11 cellular contexts compared by ENCODE assay signal in genomic region chr2:105904938-105905337, GRCh38.
DNase-seq lines count a peak whose midpoint lies in the region; ATAC-seq and TF ChIP-seq lines count a peak whose summit lies in the region.
"Had no signal": no experiment of that assay in that cellular context is flagged by ENCODE, and none has a peak within 500 bp of the region (broad histone marks: within the 10 kb centered on the region; RNA-seq: fewer than 3 reads in every experiment).

No MANE protein-coding gene starts in this region.

- H3K4me3 ChIP-seq in heart right ventricle (no peak overlapping the region), Peyer's patch (no peak overlapping the region)

- peaks cover 68% of the 10 kb centered on the region for H3K4me1 Mint-ChIP-seq in activated naive CD8-positive, alpha-beta T cell (ENCODE audit: low read depth)
- peaks cover 42% of the 10 kb centered on the region for H3K4me1 Mint-ChIP-seq in activated naive CD8-positive, alpha-beta T cell treated with anti-CD3 and anti-CD28 coated beads for 36 hours

- ATAC-seq in GM21786 (IDR thresholded peaks at IDR 0.05; ENCODE audit: unreplicated experiment) (peak; percentile 98), HG03342 (IDR thresholded peaks at IDR 0.05; ENCODE audit: unreplicated experiment) (peak; percentile 90), heart right ventricle (no peak)

- WGBS in heart right ventricle, 2 donors, result 91 to 92% methylated on average over 2 of the region's 2 CpGs

- H3K27me3 ChIP-seq in heart right ventricle (no peaks in the 10 kb centered on the region), Peyer's patch (no peaks in the 10 kb centered on the region)

- peaks cover 19% of the 10 kb centered on the region for H3K36me3 Mint-ChIP-seq in activated naive CD8-positive, alpha-beta T cell
- peaks cover 34% of the 10 kb centered on the region for H3K36me3 Mint-ChIP-seq in activated naive CD8-positive, alpha-beta T cell treated with anti-CD3 and anti-CD28 coated beads for 36 hours

- H3K36me3 ChIP-seq in heart right ventricle (no peaks in the 10 kb centered on the region), Peyer's patch (no peaks in the 10 kb centered on the region)

- peak overlapping the region; percentile 61 for H3K27ac Mint-ChIP-seq in activated naive CD8-positive, alpha-beta T cell
- no peak overlapping the region for H3K27ac Mint-ChIP-seq in activated naive CD8-positive, alpha-beta T cell treated with anti-CD3 and anti-CD28 coated beads for 36 hours

- peaks cover 0 to 10% (median 0%) of the 10 kb centered on the region in 11 donors for H3K9me3 ChIP-seq in heart right ventricle
- no peaks in the 10 kb centered on the region for H3K9me3 ChIP-seq in Peyer's patch

- intact Hi-C loops in heart right ventricle (cut with DNase I), result loop anchor here in 3 of 10 donors (5.0 to 10.0 kb wide), 3 partner anchors 180 to 330 kb away; no protein-coding TSS in a partner anchor

- no peak overlapping the region for H3K4me3 Mint-ChIP-seq in activated naive CD8-positive, alpha-beta T cell
- H3K4me3 Mint-ChIP-seq in activated naive CD8-positive, alpha-beta T cell treated with anti-CD3 and anti-CD28 coated beads for 36 hours, result no peak overlapping the region

- in situ Hi-C loops in G401 (cut with HindIII; ENCODE audit: low sequenced_read_pairs), result no loop called here

- H3K27ac ChIP-seq in heart right ventricle, result no peak overlapping the region
- no peak overlapping the region for H3K27ac ChIP-seq in Peyer's patch
- H3K27ac ChIP-seq: parathyroid adenoma had no signal

- peaks cover 0 to 40% (median 8%) of the 10 kb centered on the region in 9 donors for H3K4me1 ChIP-seq in heart right ventricle
- no peaks in the 10 kb centered on the region for H3K4me1 ChIP-seq in Peyer's patch
- H3K4me1 ChIP-seq: parathyroid adenoma had no signal

- peaks cover 19% of the 10 kb centered on the region for H3K9me3 Mint-ChIP-seq in activated naive CD8-positive, alpha-beta T cell (ENCODE audit: low read depth)
- H3K9me3 Mint-ChIP-seq in activated naive CD8-positive, alpha-beta T cell treated with anti-CD3 and anti-CD28 coated beads for 36 hours, result peaks cover 24% of the 10 kb centered on the region

- TF ChIP-seq POLR2A in Peyer's patch (IDR thresholded peaks at IDR 0.05), result no peak

- TF ChIP-seq CTCF in heart right ventricle (IDR thresholded peaks at IDR 0.05) (no peak), Peyer's patch (IDR thresholded peaks at IDR 0.05) (no peak)

- H3K27me3 Mint-ChIP-seq in activated naive CD8-positive, alpha-beta T cell, result no peaks in the 10 kb centered on the region
- no peaks in the 10 kb centered on the region for H3K27me3 Mint-ChIP-seq in activated naive CD8-positive, alpha-beta T cell treated with anti-CD3 and anti-CD28 coated beads for 36 hours

- no peak for DNase-seq in activated naive CD8-positive, alpha-beta T cell treated with anti-CD3 and anti-CD28 coated beads for 36 hours
- no peak for DNase-seq in DMS79 treated with DMSO at 0.1 percent for 48 hours (lab: John Stamatoyannopoulos, UW)
- no peak for DNase-seq in heart right ventricle
- DNase-seq in G401 (ENCODE audit: low spot score), result no peak
- no peak for DNase-seq in Peyer's patch
- DNase-seq: glutamatergic neuron, NCI-H1092 treated with DMSO at 0.1 percent for 48 hours had no signal

Comparison
In these comparisons a context has a peak if more than half of its experiments do, and no peak if none do; other contexts are left out.
1. ATAC-seq: peak in GM21786 (single experiment) and HG03342 (single experiment); none in heart right ventricle (0 of 8).